In the genomic region with DNA sequence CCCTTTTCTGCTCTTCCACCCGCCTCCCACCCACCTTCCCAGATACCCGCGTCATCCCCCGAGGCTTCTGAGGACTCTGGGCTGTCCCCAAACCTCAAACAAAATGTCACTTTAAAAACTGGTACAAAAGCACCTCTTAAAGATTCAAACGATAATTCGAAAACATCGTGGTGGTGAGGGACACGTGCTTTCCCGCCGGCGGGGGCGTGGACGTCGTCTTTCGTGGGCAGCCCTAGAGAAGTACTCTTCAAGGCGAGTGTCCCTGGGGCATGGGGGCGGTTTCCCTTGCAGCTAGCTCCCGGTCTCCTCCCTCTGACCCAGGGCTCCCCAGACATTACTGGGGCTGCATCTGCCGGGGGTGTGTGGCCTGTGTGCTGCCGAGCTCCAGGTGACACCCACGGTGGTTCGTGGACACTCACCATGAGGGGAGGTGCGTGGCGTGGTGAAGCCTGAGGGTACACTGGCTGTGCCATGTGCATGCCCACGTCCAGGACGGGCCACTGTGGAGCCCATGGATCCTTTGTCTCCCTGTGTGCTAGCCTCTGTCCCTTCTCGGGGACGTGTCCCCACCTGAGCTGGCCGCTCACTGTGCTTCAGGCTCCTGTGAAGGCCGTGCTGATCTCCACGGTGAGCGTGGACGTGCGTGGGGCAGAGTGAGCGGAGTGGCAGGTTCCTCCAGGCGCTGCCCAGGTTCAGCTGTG, we compare ENCODE assay signal across 17 cellular contexts.
DNase-seq lines count a peak whose midpoint lies in the region; ATAC-seq and TF ChIP-seq lines count a peak whose summit lies in the region.
"Had no signal": no experiment of that assay in that cellular context is flagged by ENCODE, and none has a peak within 500 bp of the region (broad histone marks: within the 10 kb centered on the region; RNA-seq: fewer than 3 reads in every experiment).

No MANE protein-coding gene starts in this region.

- no peak overlapping the region for H3K4me3 ChIP-seq in colonic mucosa
- H3K4me3 ChIP-seq: BLaER1 treated with 17β-estradiol and CSF1 and Interleukin-3, amounts not matched to agents 10 nM and 100 nM; left lung had no signal

- H3K27me3 ChIP-seq in colonic mucosa, result no peaks in the 10 kb centered on the region
- H3K27me3 ChIP-seq: left lung had no signal

- H3K27me3 Mint-ChIP-seq in progenitor cell of endocrine pancreas, result peaks cover 11% of the 10 kb centered on the region

- ATAC-seq in sciatic nerve (no peak), omental fat pad (ENCODE audit: low FRiP score) (no peak), HG03025 (IDR thresholded peaks at IDR 0.05; ENCODE audit: low FRiP score, unreplicated experiment) (no peak)
- ATAC-seq: left lung, WTC11 had no signal

- no peaks in the 10 kb centered on the region for H3K36me3 ChIP-seq in KOPT-K1 (ENCODE audit: insufficient read depth, low read length)
- no peaks in the 10 kb centered on the region for H3K36me3 ChIP-seq in colonic mucosa

- H3K27ac ChIP-seq in KOPT-K1 (ENCODE audit: low read depth, low read length, poor library complexity, severe bottlenecking), result peak overlapping the region; percentile 67
- H3K27ac ChIP-seq in colonic mucosa, result no peak overlapping the region
- H3K27ac ChIP-seq: BLaER1 treated with 17β-estradiol and CSF1 and Interleukin-3, amounts not matched to agents 10 nM and 100 nM; HL-60; left lung had no signal

- H3K9me3 ChIP-seq in KOPT-K1 (ENCODE audit: insufficient read depth, low read length, poor library complexity, severe bottlenecking), result no peaks in the 10 kb centered on the region
- H3K9me3 ChIP-seq in colonic mucosa, result no peaks in the 10 kb centered on the region
- H3K9me3 ChIP-seq: BLaER1 treated with 17β-estradiol and CSF1 and Interleukin-3, amounts not matched to agents 10 nM and 100 nM; left lung had no signal

- H3K4me3 Mint-ChIP-seq in progenitor cell of endocrine pancreas (ENCODE audit: low read depth), result no peak overlapping the region
- H3K4me3 Mint-ChIP-seq: brain, WTC11 had no signal

- no peaks in the 10 kb centered on the region for H3K36me3 Mint-ChIP-seq in progenitor cell of endocrine pancreas (ENCODE audit: insufficient read depth)
- H3K36me3 Mint-ChIP-seq: brain had no signal

- no peaks in the 10 kb centered on the region for H3K4me1 ChIP-seq in colonic mucosa

- H3K9me3 Mint-ChIP-seq in progenitor cell of endocrine pancreas (ENCODE audit: low read depth), result no peaks in the 10 kb centered on the region
- H3K9me3 Mint-ChIP-seq: WTC11 had no signal

- no peaks in the 10 kb centered on the region for H3K4me1 Mint-ChIP-seq in progenitor cell of endocrine pancreas (ENCODE audit: low read depth)

- TF ChIP-seq CTCF in colonic mucosa (IDR thresholded peaks at IDR 0.05), result no peak
- no peak for TF ChIP-seq CTCF in progenitor cell of endocrine pancreas (IDR thresholded peaks at IDR 0.05; ENCODE audit: unreplicated experiment)
- no peak for TF ChIP-seq CTCF in omental fat pad (IDR thresholded peaks at IDR 0.05)

- H3K27ac Mint-ChIP-seq in progenitor cell of endocrine pancreas, result no peak overlapping the region
- H3K27ac Mint-ChIP-seq: brain, WTC11 had no signal

- no peak overlapping the region for H3K9ac ChIP-seq in colonic mucosa (ENCODE audit: low read depth in 2 of 2, low read length in 2 of 2)
- H3K9ac ChIP-seq: BLaER1 treated with 17β-estradiol and CSF1 and Interleukin-3, amounts not matched to agents 10 nM and 100 nM had no signal

- DNase-seq in activated CD4-positive, alpha-beta T cell treated with anti-CD3 and anti-CD28 coated beads for 1 hour, result peak; percentile 6
- DNase-seq in activated CD4-positive, alpha-beta T cell treated with anti-CD3 and anti-CD28 coated beads, Interleukin-2, amount 50 U/mL, for 1 hour, result no peak
- DNase-seq in colonic mucosa (peak; percentile 12), sciatic nerve (ENCODE audit: low spot score) (peak; percentile 58), progenitor cell of endocrine pancreas (ENCODE audit: low spot score, unreplicated experiment) (no peak), omental fat pad (ENCODE audit: low spot score) (no peak)
- DNase-seq: 8988T, activated gamma-delta T cell, KG1, NCI-H1105 treated with DMSO at 0.1 percent for 48 hours had no signal

- intact Hi-C loops in colonic mucosa (cut with DNase I) (no loop called here), sciatic nerve (cut with DNase I) (no loop called here)

Comparison
In these comparisons a context has a peak if more than half of its experiments do, and no peak if none do; other contexts are left out.
1. DNase-seq: peak in activated CD4-positive, alpha-beta T cell treated with anti-CD3 and anti-CD28 coated beads for 1 hour (single experiment), colonic mucosa (single experiment) and sciatic nerve (single experiment); none in activated CD4-positive, alpha-beta T cell treated with anti-CD3 and anti-CD28 coated beads, Interleukin-2, amount 50 U/mL, for 1 hour (single experiment), progenitor cell of endocrine pancreas (single experiment) and omental fat pad (single experiment).